2 cellular contexts compared by ENCODE assay signal in genomic region chr5:176545737-176546509, GRCh38.
A peak's percentile ranks its signal among the peaks of the same experiment; 100 is the strongest.
TF ChIP-seq lines count a peak whose summit lies in the region.

No MANE protein-coding gene starts in this region.

TF ChIP-seq in HCT116, 20 proteins besides CTCF, POLR2A, EP300 and RAD21:
- no peak for TF ChIP-seq ZNF274 (IDR thresholded peaks at IDR 0.05; ENCODE audit: low read depth, low read length)
- TF ChIP-seq ZBTB33 (IDR thresholded peaks at IDR 0.05; ENCODE audit: extremely low read depth, insufficient replicate concordance, low read length) = no peak
- TF ChIP-seq CBX3 (IDR thresholded peaks at IDR 0.05; ENCODE audit: low read depth) = no peak
- TF ChIP-seq ELF1 (IDR thresholded peaks at IDR 0.05; ENCODE audit: borderline replicate concordance, low read depth) = no peak
- TF ChIP-seq POLR2AphosphoS5 (IDR thresholded peaks at IDR 0.05; ENCODE audit: low read depth, low read length) = peak; percentile 30; the same call in 1 of the 2 replicates
TF ChIP-seq in HCT116: peak in this region for 1.

TF ChIP-seq in K562, 482 proteins besides CTCF, POLR2A, EP300 and RAD21:
- TF ChIP-seq ZNF280B (CRISPR knock-in tag; IDR thresholded peaks at IDR 0.05) (no peak), USF1 (CRISPR knock-in tag; IDR thresholded peaks at IDR 0.05) (0 out of 2 replicates have a peak, but pooled peaks have one; percentile 26), ZC3H8 (IDR thresholded peaks at IDR 0.05) (no peak), POLR2G (IDR thresholded peaks at IDR 0.05; ENCODE audit: low read depth, low read length) (peak; percentile 44; the same call in 1 of the 2 replicates)
